Comparison of ENCODE assay signal across 18 cellular contexts in genomic region chr1:33153650-33154049, GRCh38. TPM values are rescaled to one million over a fixed set of nuclear protein-coding genes. Genes with fewer than 3 reads are reported as not detected.
DNase-seq lines count a peak whose midpoint lies in the region; ATAC-seq, FAIRE-seq and TF ChIP-seq lines count a peak whose summit lies in the region.
"Had no signal": no experiment of that assay in that cellular context is flagged by ENCODE, and none has a peak within 500 bp of the region (broad histone marks: within the 10 kb centered on the region; RNA-seq: fewer than 3 reads in every experiment).

No MANE protein-coding gene starts in this region.

- no peak for DNase-seq in NT2/D1 (ENCODE audit: low read depth, low spot score)
- no peak for DNase-seq in H1 (ENCODE audit: low read depth in 1 of 2, low spot score in 2 of 2)
- no peak for DNase-seq in osteocyte (ENCODE audit: extremely low spot score, unreplicated experiment)
- DNase-seq in NCI-H446 (lab: John Stamatoyannopoulos, UW): no peak
- no peak for DNase-seq in T-cell
- DNase-seq in RCC 7860 (ENCODE audit: low spot score): no peak
- DNase-seq in LoVo (ENCODE audit: low spot score): no peak
- DNase-seq: activated CD4-positive, alpha-beta memory T cell treated with anti-CD3 and anti-CD28 coated beads, Interleukin-2, amount 10 ng/mL, durations not matched to agents 7 days and 5 days; colonic mucosa; erythroblast had no signal

- H4K8ac ChIP-seq in H1 (ENCODE audit: extremely low read depth, insufficient read depth, low read length): no peak overlapping the region

- H3K4me3 Mint-ChIP-seq in osteocyte (ENCODE audit: unreplicated experiment) (no peak overlapping the region), T-cell (no peak overlapping the region)
- H3K4me3 Mint-ChIP-seq: activated CD4-positive, alpha-beta memory T cell treated with anti-CD3 and anti-CD28 coated beads, Interleukin-2, amount 10 ng/mL, durations not matched to agents 7 days and 5 days; activated T-helper 1 cell treated with anti-CD3 and anti-CD28 coated beads, Interleukin-12 subunit alpha, Interleukin-12 subunit beta, Interleukin-2, Interleukin-4 antibody, amounts not matched to agents 30 ng/mL and 10 ng/mL and 1 ng/mL, durations not matched to agents 14 hours and 24 hours and 36 hours had no signal

- peak overlapping the region; percentile 95; the same call in 1 of the 2 replicates for H2BK12ac ChIP-seq in H1 (ENCODE audit: low read depth, low read length)

- no peak overlapping the region for H3K56ac ChIP-seq in H1 (replicated peaks; ENCODE audit: insufficient read length, low read depth, low read length)

- H3K4me3 ChIP-seq in DOHH2 (ENCODE audit: low read length) (no peak overlapping the region), NT2/D1 (ENCODE audit: insufficient read length, low read depth) (no peak overlapping the region), H1 (ENCODE audit: extremely low read depth in 1 of 4, insufficient read depth in 2 of 4, low read depth in 3 of 4, low read length in 4 of 4) (0 out of 8 replicates have a peak overlapping the region, but pooled peaks of 1 of the 4 experiments have one; percentile 2)
- H3K4me3 ChIP-seq: colonic mucosa, MG63, SK-N-MC, stomach had no signal

- CTCF ChIA-PET in H1 (lab: Charles Lee; ENCODE audit: partially characterized antibody) (interaction anchor here (0.6 to 4.7 kb wide), 4 partner anchors 15 to 314 kb away, joined by 4 to 47 read pairs (median 6); no protein-coding TSS in a partner anchor), T-cell (lab: Charles Lee) (no interaction called here)

- H3K14ac ChIP-seq in H1 (ENCODE audit: insufficient read length): no peak overlapping the region

- H4K20me1 ChIP-seq in DOHH2 (ENCODE audit: control insufficient read depth, insufficient read depth, low read depth, low read length): no peaks in the 10 kb centered on the region; the same call in 1 of the 2 replicates
- no peaks in the 10 kb centered on the region for H4K20me1 ChIP-seq in H1 (replicated peaks in 1 of 2; ENCODE audit: control insufficient read depth in 1 of 2, insufficient read depth in 2 of 2, low read length in 2 of 2)

- H3K79me2 ChIP-seq in DOHH2 (ENCODE audit: control insufficient read depth, low read length): no peaks in the 10 kb centered on the region
- no peaks in the 10 kb centered on the region for H3K79me2 ChIP-seq in H1 (ENCODE audit: control insufficient read depth in 1 of 2, insufficient read depth in 2 of 2, low read length in 2 of 2)

- TF ChIP-seq POLR2A in H1 (IDR thresholded peaks at IDR 0.05; ENCODE audit: control extremely low read depth in 1 of 2, low read depth in 2 of 2, low read length in 2 of 2): no peak

- FAIRE-seq in H1 (lab: Jason Lieb, UNC): no peak
- FAIRE-seq in RCC 7860 (lab: Jason Lieb, UNC): no peak
- FAIRE-seq: GM19239, TTC549 had no signal

- 84% methylated on average over 2 of the region's 2 CpGs; no CpG with 5 or more reads in 1 of the 2 experiments for WGBS in H1 (ENCODE audit: extremely low coverage in 1 of 2, insufficient coverage in 1 of 2, insufficient read length in 1 of 2, insufficient replicate concordance in 2 of 2, low coverage in 1 of 2, low lambda C conversion rate in 2 of 2, missing lambda C conversion rate in 1 of 2), 2 experiments

- H3K27me3 Mint-ChIP-seq in osteocyte (ENCODE audit: unreplicated experiment) (no peaks in the 10 kb centered on the region), T-cell (no peaks in the 10 kb centered on the region)
- H3K27me3 Mint-ChIP-seq: activated CD4-positive, alpha-beta memory T cell treated with anti-CD3 and anti-CD28 coated beads, Interleukin-2, amount 10 ng/mL, durations not matched to agents 7 days and 5 days had no signal

- H3K4ac ChIP-seq in H1 (replicated peaks; ENCODE audit: insufficient read length, low read depth, low read length): peak overlapping the region; percentile 17

- TF ChIP-seq EP300 in H1 (IDR thresholded peaks at IDR 0.05; ENCODE audit: borderline replicate concordance in 1 of 2, low read depth in 2 of 2, low read length in 2 of 2): no peak

- peak overlapping the region; percentile 74 for H3K27ac Mint-ChIP-seq in osteocyte (ENCODE audit: unreplicated experiment)
- H3K27ac Mint-ChIP-seq in T-cell: peak overlapping the region in 1 of 2 donors; percentile 14
- H3K27ac Mint-ChIP-seq: activated CD4-positive, alpha-beta memory T cell treated with anti-CD3 and anti-CD28 coated beads, Interleukin-2, amount 10 ng/mL, durations not matched to agents 7 days and 5 days; activated T-helper 1 cell treated with anti-CD3 and anti-CD28 coated beads, Interleukin-12 subunit alpha, Interleukin-12 subunit beta, Interleukin-2, Interleukin-4 antibody, amounts not matched to agents 30 ng/mL and 10 ng/mL and 1 ng/mL, durations not matched to agents 14 hours and 24 hours and 36 hours had no signal

- H3K4me1 ChIP-seq in DOHH2 (ENCODE audit: control insufficient read depth, low read length): peaks cover 13% of the 10 kb centered on the region
- peaks cover 29% of the 10 kb centered on the region for H3K4me1 ChIP-seq in NT2/D1 (ENCODE audit: insufficient read depth, insufficient read length)
- H3K4me1 ChIP-seq in H1 (replicated peaks in 1 of 4; ENCODE audit: control insufficient read depth in 3 of 4, insufficient read depth in 4 of 4, low read length in 3 of 4): peaks cover 16 to 30% (median 19%) of the 10 kb centered on the region in 4 experiments
- H3K4me1 ChIP-seq: colonic mucosa had no signal

- H3K9me3 ChIP-seq in DOHH2 (ENCODE audit: control insufficient read depth, insufficient read depth, low read length): no peaks in the 10 kb centered on the region
- no peaks in the 10 kb centered on the region for H3K9me3 ChIP-seq in NT2/D1 (ENCODE audit: insufficient read depth, low read length)
- no peaks in the 10 kb centered on the region for H3K9me3 ChIP-seq in H1 (ENCODE audit: insufficient read depth in 2 of 2, low read depth in 1 of 2, low read length in 1 of 2)
- H3K9me3 ChIP-seq: BE2C, colonic mucosa, MG63, stomach had no signal

- H3K9me3 Mint-ChIP-seq in osteocyte (ENCODE audit: unreplicated experiment): no peaks in the 10 kb centered on the region
- H3K9me3 Mint-ChIP-seq in T-cell: no peaks in the 10 kb centered on the region
- H3K9me3 Mint-ChIP-seq: activated CD4-positive, alpha-beta memory T cell treated with anti-CD3 and anti-CD28 coated beads, Interleukin-2, amount 10 ng/mL, durations not matched to agents 7 days and 5 days; activated T-helper 1 cell treated with anti-CD3 and anti-CD28 coated beads, Interleukin-12 subunit alpha, Interleukin-12 subunit beta, Interleukin-2, Interleukin-4 antibody, amounts not matched to agents 30 ng/mL and 10 ng/mL and 1 ng/mL, durations not matched to agents 14 hours and 24 hours and 36 hours had no signal

- H3K79me1 ChIP-seq in H1 (ENCODE audit: low read depth, low read length): no peaks in the 10 kb centered on the region

- H2BK20ac ChIP-seq in H1 (ENCODE audit: low read length): peak overlapping the region; percentile 94

- H3K27me3 ChIP-seq in DOHH2 (ENCODE audit: control insufficient read depth, low read length) (no peaks in the 10 kb centered on the region), NT2/D1 (ENCODE audit: insufficient read depth, insufficient read length) (no peaks in the 10 kb centered on the region), H1 (replicated peaks in 1 of 4; ENCODE audit: control insufficient read depth in 3 of 4, extremely low read depth in 1 of 4, insufficient read depth in 3 of 4, low read length in 3 of 4) (no peaks in the 10 kb centered on the region)
- H3K27me3 ChIP-seq: BE2C, colonic mucosa, MG63, stomach had no signal

- H2AK5ac ChIP-seq in H1 (ENCODE audit: low read depth, low read length): peak overlapping the region; percentile 75; the same call in 1 of the 2 replicates

- peak overlapping the region; percentile 93; the same call in 1 of the 2 replicates for H2BK5ac ChIP-seq in H1 (ENCODE audit: low read depth, low read length)

- H3K18ac ChIP-seq in H1 (ENCODE audit: extremely low read depth, low read length): peak overlapping the region; percentile 95; the same call in 1 of the 2 replicates

- TF ChIP-seq CTCF in DOHH2 (IDR thresholded peaks at IDR 0.05; ENCODE audit: low read depth, low read length, poor library complexity, severe bottlenecking) (no peak), H1 (IDR thresholded peaks at IDR 0.05; ENCODE audit: control extremely low read depth in 1 of 3, insufficient read depth in 1 of 3, low read depth in 1 of 3, low read length in 3 of 3) (no peak), osteocyte (IDR thresholded peaks at IDR 0.05) (no peak)

- peak overlapping the region; percentile 78 for H2BK120ac ChIP-seq in H1 (replicated peaks; ENCODE audit: low read depth, low read length)

- H3K9ac ChIP-seq in NT2/D1 (ENCODE audit: insufficient read length, low read depth) (peak overlapping the region; percentile 28), H1 (replicated peaks in 1 of 4; ENCODE audit: extremely low read depth in 1 of 4, low read depth in 3 of 4, low read length in 3 of 4) (no peak overlapping the region)

- no peaks in the 10 kb centered on the region for H3F3A ChIP-seq in DOHH2 (ENCODE audit: control insufficient read depth, insufficient read depth)

- POLR2A ChIA-PET in H1 (lab: Charles Lee; ENCODE audit: partially characterized antibody) (interaction anchor here (0.8 to 2.0 kb wide), 3 partner anchors 11 to 102 kb away, joined by 3 to 9 read pairs (median 4); no protein-coding TSS in a partner anchor), T-cell (lab: Charles Lee) (no interaction called here)

- no peak overlapping the region for H3K23ac ChIP-seq in H1 (ENCODE audit: insufficient read length)

- H3K36me3 Mint-ChIP-seq in osteocyte (ENCODE audit: unreplicated experiment): peaks cover 61% of the 10 kb centered on the region
- peaks cover 40% of the 10 kb centered on the region for H3K36me3 Mint-ChIP-seq in T-cell

- H2AFZ ChIP-seq in H1 (ENCODE audit: low read length): no peak overlapping the region

- no peaks in the 10 kb centered on the region for H3K23me2 ChIP-seq in H1 (ENCODE audit: low read depth, low read length)

- no peaks in the 10 kb centered on the region for H3K9me2 ChIP-seq in DOHH2 (replicated peaks; ENCODE audit: control insufficient read depth, low read length)

- H3K27ac ChIP-seq in DOHH2 (ENCODE audit: low read depth, low read length) (no peak overlapping the region), H1 (ENCODE audit: low read depth, low read length) (0 out of 2 replicates have a peak overlapping the region, but pooled peaks have one; percentile 26)
- H3K27ac ChIP-seq: colonic mucosa, SK-N-MC had no signal

- H4K5ac ChIP-seq in H1 (ENCODE audit: insufficient read length, low read depth, low read length): no peak overlapping the region

- H3K4me2 ChIP-seq in DOHH2 (ENCODE audit: low read length): peak overlapping the region; percentile 33; the same call in 1 of the 2 replicates
- peak overlapping the region in 1 of 2 experiments; percentile 9; a peak in 1 of 4 replicates for H3K4me2 ChIP-seq in H1 (ENCODE audit: insufficient read depth in 1 of 2, low read depth in 2 of 2, low read length in 2 of 2)

- H4K91ac ChIP-seq in H1 (replicated peaks; ENCODE audit: insufficient read length, low read length): peak overlapping the region; percentile 37

- peak overlapping the region; percentile 81 for H2BK15ac ChIP-seq in H1 (ENCODE audit: low read length)

- no peak for ATAC-seq in T-cell (replicated peaks in 1 of 4)

- peaks cover 70% of the 10 kb centered on the region for H3K4me1 Mint-ChIP-seq in osteocyte (ENCODE audit: unreplicated experiment)
- H3K4me1 Mint-ChIP-seq in T-cell: peaks cover 0 to 7% (median 2%) of the 10 kb centered on the region in 3 donors

- H3K36me3 ChIP-seq in DOHH2 (ENCODE audit: control insufficient read depth, low read length) (no peaks in the 10 kb centered on the region), NT2/D1 (ENCODE audit: insufficient read depth, insufficient read length, low read length) (peaks cover 13% of the 10 kb centered on the region), H1 (ENCODE audit: control insufficient read depth in 2 of 4, insufficient read depth in 4 of 4, low read length in 3 of 4) (peaks cover 0 to 3% (median 0%) of the 10 kb centered on the region in 4 experiments; a peak in 1 of 8 replicates)
- H3K36me3 ChIP-seq: BE2C, colonic mucosa, MG63 had no signal

- TF ChIP-seq RAD21 in H1 (IDR thresholded peaks at IDR 0.05 in 1 of 2, conservative IDR thresholded peaks at IDR 0.05 in 1 of 2; ENCODE audit: low read depth in 2 of 2, low read length in 2 of 2): no peak

RNA-seq across cellular contexts. Expression of gene TRIM62, which starts 28.2 kb away (rescaled TPM):
- 10.3 and 10.8 TPM in 2 replicates for total RNA-seq in H1 (2021; fragmentation: NEBNext Ultra II Directional; extraction: Animal tissue kit (Norgen Biotek cat#: 25700))
- polyA plus RNA-seq in H1 (2011; rRNA removed): 6.3 and 8.7 TPM in 2 replicates
- 4.8 TPM for polyA plus RNA-seq in H1 (2011; cell fraction: cytosol; rRNA removed)
- polyA plus RNA-seq in H1 (2011; cell fraction: nucleus; rRNA removed): 10.4 TPM
- 4.7 to 9.1 TPM (median 6.6 TPM) in 4 replicates for polyA plus RNA-seq in H1 (2012, experiment 1 of 2)
- 6.2 TPM for polyA plus RNA-seq in H1 (2012, experiment 2 of 2)
- polyA plus RNA-seq in H1 (2013, experiment 1 of 2): 5.7 TPM
- 5.1 TPM for polyA plus RNA-seq in H1 (2013, experiment 2 of 2)
- polyA minus RNA-seq in H1 (2011; rRNA and poly(A)+ RNA removed): 4.0 and 5.2 TPM in 2 replicates
- 4.5 TPM for polyA minus RNA-seq in H1 (2011; cell fraction: cytosol; rRNA and poly(A)+ RNA removed)
- 6.0 TPM for polyA minus RNA-seq in H1 (2011; cell fraction: nucleus; rRNA and poly(A)+ RNA removed)
- total RNA-seq in osteocyte (71.8 and 78.7 TPM in 2 replicates), T-cell (10 to 100 TPM; 20.3 to 31.8 (median 24.3) TPM)
